ENCODE assay signal across 1 cellular context in genomic region chr2:191539068-191539467, GRCh38.
TF ChIP-seq lines count a peak whose summit lies in the region.

No MANE protein-coding gene starts in this region.

TF ChIP-seq in GM23338, 12 proteins besides CTCF, POLR2A, EP300 and RAD21 (continued from another document):
- no peak for TF ChIP-seq ZNF462 (CRISPR knock-in tag; IDR thresholded peaks at IDR 0.05)
